ENCODE assay signal across 27 cellular contexts in genomic region chr11:126246636-126247035, GRCh38. TPM values are rescaled to one million over a fixed set of nuclear protein-coding genes. Genes with fewer than 3 reads are reported as not detected.
DNase-seq lines count a peak whose midpoint lies in the region; ATAC-seq and TF ChIP-seq lines count a peak whose summit lies in the region.
"Had no signal": no experiment of that assay in that cellular context is flagged by ENCODE, and none has a peak within 500 bp of the region (broad histone marks: within the 10 kb centered on the region; RNA-seq: fewer than 3 reads in every experiment).

No MANE protein-coding gene starts in this region.

- peak; percentile 4 for DNase-seq in CD1c-positive myeloid dendritic cell (ENCODE audit: extremely low spot score)
- DNase-seq in amniotic epithelial cell (ENCODE audit: low read depth): peak; percentile 29
- DNase-seq in fibroblast of villous mesenchyme (ENCODE audit: low read depth): peak; percentile 58
- no peak for DNase-seq in activated CD4-positive, alpha-beta T cell treated with anti-CD3 and anti-CD28 coated beads for 48 hours
- DNase-seq in prostate gland (ENCODE audit: low spot score): no peak
- DNase-seq: activated CD4-positive, alpha-beta T cell treated with anti-CD3 and anti-CD28 coated beads, Interleukin-2, amount 50 U/mL, for 48 hours; activated naive CD4-positive, alpha-beta T cell treated with anti-CD3 and anti-CD28 coated beads, Interleukin-2, amount 10 ng/mL, durations not matched to agents 7 days and 5 days; aorta; central memory CD4-positive, alpha-beta T cell; DMS153; heart left ventricle; kidney glomerular epithelial cell; lower lobe of right lung; MM.1S; NCI-H2029 treated with DMSO at 0.1 percent for 48 hours; NCI-H82; pancreas; right cardiac atrium; SJCRH30; stimulated activated CD4-positive, alpha-beta T cell treated with anti-CD3 and anti-CD28 coated beads, Interleukin-4, amount 100 ng/mL, for 4 hours; substantia nigra; upper lobe of left lung had no signal

- 95% methylated on average over 2 of the region's 2 CpGs for WGBS in prostate gland

- H3K27me3 ChIP-seq in skeletal muscle satellite cell (ENCODE audit: control insufficient read depth, insufficient read depth, low read length) (no peaks in the 10 kb centered on the region), prostate gland (replicated peaks; ENCODE audit: insufficient read depth) (no peaks in the 10 kb centered on the region)
- H3K27me3 ChIP-seq: heart left ventricle, pancreas, SJCRH30, upper lobe of left lung had no signal

- peak overlapping the region; percentile 20 for H3K4me2 ChIP-seq in skeletal muscle satellite cell (ENCODE audit: low read length)
- H3K4me2 ChIP-seq: KMS-11 had no signal

- H3K4me3 ChIP-seq in fibroblast of villous mesenchyme (ENCODE audit: low read depth, low read length) (no peak overlapping the region), skeletal muscle satellite cell (ENCODE audit: low read length) (no peak overlapping the region), prostate gland (no peak overlapping the region)
- H3K4me3 ChIP-seq: heart left ventricle, lower lobe of right lung, pancreas, SJCRH30, upper lobe of left lung had no signal

- H3K9ac ChIP-seq in skeletal muscle satellite cell (ENCODE audit: low read depth, low read length): no peak overlapping the region
- H3K9ac ChIP-seq: KMS-11 had no signal

- no peak for ATAC-seq in GM19397 (IDR thresholded peaks at IDR 0.05; ENCODE audit: unreplicated experiment)
- ATAC-seq: heart left ventricle; lower lobe of right lung; pancreas; stimulated activated memory B cell treated with anti-CD40 and anti-IgM and Interleukin-4, amounts not matched to agents 10 μg/mL and 1 μg/mL and 100 μg/mL, for 72 hours; WTC11 had no signal

- no peak for TF ChIP-seq CTCF in fibroblast of villous mesenchyme (IDR thresholded peaks at IDR 0.05; ENCODE audit: insufficient read depth, low read depth, low read length)
- no peak for TF ChIP-seq CTCF in prostate gland (IDR thresholded peaks at IDR 0.05)

- intact Hi-C loops in prostate gland (cut with DNase I): no loop called here

- no peak for TF ChIP-seq POLR2A in prostate gland (IDR thresholded peaks at IDR 0.05)

- peaks cover 30% of the 10 kb centered on the region for H3K36me3 ChIP-seq in skeletal muscle satellite cell (ENCODE audit: insufficient read depth, low read length)
- no peaks in the 10 kb centered on the region for H3K36me3 ChIP-seq in prostate gland
- H3K36me3 ChIP-seq: pancreas, SJCRH30 had no signal

- H3K27ac ChIP-seq in prostate gland: no peak overlapping the region
- H3K27ac ChIP-seq: heart left ventricle, KMS-11, lower lobe of right lung, pancreas, SJCRH30, upper lobe of left lung had no signal

- H3K4me1 ChIP-seq in skeletal muscle satellite cell (ENCODE audit: control insufficient read depth, insufficient read depth, low read length): peaks cover 12% of the 10 kb centered on the region
- no peaks in the 10 kb centered on the region for H3K4me1 ChIP-seq in prostate gland (replicated peaks)
- H3K4me1 ChIP-seq: heart left ventricle, lower lobe of right lung, pancreas, SJCRH30, upper lobe of left lung had no signal

- H3K9me3 ChIP-seq in skeletal muscle satellite cell (replicated peaks; ENCODE audit: low read length) (no peaks in the 10 kb centered on the region), prostate gland (no peaks in the 10 kb centered on the region)
- H3K9me3 ChIP-seq: heart left ventricle, lower lobe of right lung, pancreas, SJCRH30, upper lobe of left lung had no signal

RNA-seq across cellular contexts. Expression of gene SRPRA, which starts 22.1 kb away (rescaled TPM):
- 85.4 and 102 TPM in 2 replicates for total RNA-seq in fibroblast of villous mesenchyme
- 91.0 and 104 TPM in 2 replicates for total RNA-seq in skeletal muscle satellite cell (2012; rRNA removed)
- 100 to 1,000 TPM; 141 to 154 TPM for total RNA-seq in prostate gland

RNA-seq across cellular contexts. Expression of gene FOXRED1, which starts 22.3 kb away (rescaled TPM):
- total RNA-seq in fibroblast of villous mesenchyme (6.0 and 10.3 TPM in 2 replicates), prostate gland (10 to 100 TPM; 23.9 to 44.0 TPM)
- 18.3 and 18.5 TPM in 2 replicates for total RNA-seq in skeletal muscle satellite cell (2012; rRNA removed)

RNA-seq across cellular contexts. Expression of gene FAM118B, which starts 35.1 kb away (rescaled TPM):
- 25.8 and 38.0 TPM in 2 replicates for total RNA-seq in fibroblast of villous mesenchyme
- 23.3 and 23.4 TPM in 2 replicates for total RNA-seq in skeletal muscle satellite cell (2012; rRNA removed)
- 10 to 100 TPM; 18.9 to 21.7 TPM for total RNA-seq in prostate gland

RNA-seq across cellular contexts. Expression of gene RPUSD4, which starts 35.2 kb away (rescaled TPM):
- total RNA-seq in fibroblast of villous mesenchyme (18.0 and 19.0 TPM in 2 replicates), prostate gland (10 to 100 TPM; 13.0 to 29.7 TPM)
- 27.9 and 29.7 TPM in 2 replicates for total RNA-seq in skeletal muscle satellite cell (2012; rRNA removed)

RNA-seq across cellular contexts. Expression of gene TIRAP, which starts 36.3 kb away (rescaled TPM):
- total RNA-seq in fibroblast of villous mesenchyme (7.4 and 7.8 TPM in 2 replicates), prostate gland (10 to 100 TPM; 15.2 to 19.9 TPM)
- total RNA-seq in skeletal muscle satellite cell (2012; rRNA removed): 5.5 and 7.9 TPM in 2 replicates

Comparison
In these comparisons a context has a peak if more than half of its experiments do, and no peak if none do; other contexts are left out.
1. DNase-seq: peak in CD1c-positive myeloid dendritic cell (single experiment), amniotic epithelial cell (single experiment) and fibroblast of villous mesenchyme (single experiment); none in activated CD4-positive, alpha-beta T cell treated with anti-CD3 and anti-CD28 coated beads for 48 hours (single experiment) and prostate gland (single experiment).